In the genomic region with DNA sequence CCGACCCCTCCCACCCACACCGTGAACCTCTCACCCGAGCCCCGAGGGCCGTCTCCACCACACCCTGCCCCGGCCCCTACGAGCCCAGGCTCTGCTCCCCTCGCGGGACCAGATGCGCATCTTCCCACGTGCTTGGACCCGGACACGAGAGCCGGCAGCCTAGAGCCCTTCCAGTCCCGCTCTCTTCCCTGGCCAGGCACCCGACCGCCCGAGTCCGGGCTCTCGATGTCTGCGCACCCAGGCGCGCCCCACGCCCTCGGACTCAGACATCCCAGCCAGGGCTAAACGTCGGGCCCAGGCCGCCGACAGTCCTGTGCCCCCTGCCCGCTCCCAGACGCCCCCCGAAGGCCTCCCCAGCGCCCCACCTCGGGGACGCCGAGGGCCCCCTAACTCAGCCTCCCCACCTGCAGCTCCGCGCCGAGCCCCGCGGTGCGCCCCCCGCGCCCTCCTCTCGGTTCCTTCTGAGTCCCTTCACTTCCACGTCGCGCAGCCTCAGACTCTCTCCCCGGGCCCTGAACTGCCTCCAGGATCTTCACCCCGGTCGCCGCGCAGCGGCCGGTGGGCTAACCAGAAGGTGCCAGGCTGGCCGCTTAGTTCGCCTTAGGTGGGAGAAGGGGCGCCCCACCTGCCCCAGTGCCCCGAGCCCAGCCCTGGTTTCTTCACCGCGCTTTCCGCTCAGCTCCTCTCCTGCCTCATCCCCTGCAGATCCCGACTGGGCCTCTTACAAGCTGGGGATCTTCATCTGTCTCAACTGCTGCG, we compare ENCODE assay signal across 1 cellular context.
TF ChIP-seq lines count a peak whose summit lies in the region.

No MANE protein-coding gene starts in this region.

TF ChIP-seq in HepG2, 621 proteins besides CTCF, POLR2A, EP300 and RAD21:
- TF ChIP-seq, protein P1, sequence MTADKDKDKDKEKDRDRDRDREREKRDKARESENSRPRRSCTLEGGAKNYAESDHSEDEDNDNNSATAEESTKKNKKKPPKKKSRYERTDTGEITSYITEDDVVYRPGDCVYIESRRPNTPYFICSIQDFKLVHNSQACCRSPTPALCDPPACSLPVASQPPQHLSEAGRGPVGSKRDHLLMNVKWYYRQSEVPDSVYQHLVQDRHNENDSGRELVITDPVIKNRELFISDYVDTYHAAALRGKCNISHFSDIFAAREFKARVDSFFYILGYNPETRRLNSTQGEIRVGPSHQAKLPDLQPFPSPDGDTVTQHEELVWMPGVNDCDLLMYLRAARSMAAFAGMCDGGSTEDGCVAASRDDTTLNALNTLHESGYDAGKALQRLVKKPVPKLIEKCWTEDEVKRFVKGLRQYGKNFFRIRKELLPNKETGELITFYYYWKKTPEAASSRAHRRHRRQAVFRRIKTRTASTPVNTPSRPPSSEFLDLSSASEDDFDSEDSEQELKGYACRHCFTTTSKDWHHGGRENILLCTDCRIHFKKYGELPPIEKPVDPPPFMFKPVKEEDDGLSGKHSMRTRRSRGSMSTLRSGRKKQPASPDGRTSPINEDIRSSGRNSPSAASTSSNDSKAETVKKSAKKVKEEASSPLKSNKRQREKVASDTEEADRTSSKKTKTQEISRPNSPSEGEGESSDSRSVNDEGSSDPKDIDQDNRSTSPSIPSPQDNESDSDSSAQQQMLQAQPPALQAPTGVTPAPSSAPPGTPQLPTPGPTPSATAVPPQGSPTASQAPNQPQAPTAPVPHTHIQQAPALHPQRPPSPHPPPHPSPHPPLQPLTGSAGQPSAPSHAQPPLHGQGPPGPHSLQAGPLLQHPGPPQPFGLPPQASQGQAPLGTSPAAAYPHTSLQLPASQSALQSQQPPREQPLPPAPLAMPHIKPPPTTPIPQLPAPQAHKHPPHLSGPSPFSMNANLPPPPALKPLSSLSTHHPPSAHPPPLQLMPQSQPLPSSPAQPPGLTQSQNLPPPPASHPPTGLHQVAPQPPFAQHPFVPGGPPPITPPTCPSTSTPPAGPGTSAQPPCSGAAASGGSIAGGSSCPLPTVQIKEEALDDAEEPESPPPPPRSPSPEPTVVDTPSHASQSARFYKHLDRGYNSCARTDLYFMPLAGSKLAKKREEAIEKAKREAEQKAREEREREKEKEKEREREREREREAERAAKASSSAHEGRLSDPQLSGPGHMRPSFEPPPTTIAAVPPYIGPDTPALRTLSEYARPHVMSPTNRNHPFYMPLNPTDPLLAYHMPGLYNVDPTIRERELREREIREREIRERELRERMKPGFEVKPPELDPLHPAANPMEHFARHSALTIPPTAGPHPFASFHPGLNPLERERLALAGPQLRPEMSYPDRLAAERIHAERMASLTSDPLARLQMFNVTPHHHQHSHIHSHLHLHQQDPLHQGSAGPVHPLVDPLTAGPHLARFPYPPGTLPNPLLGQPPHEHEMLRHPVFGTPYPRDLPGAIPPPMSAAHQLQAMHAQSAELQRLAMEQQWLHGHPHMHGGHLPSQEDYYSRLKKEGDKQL (CRISPR knock-in tag; IDR thresholded peaks at IDR 0.05; ENCODE audit: low read depth) = no peak
- no peak for TF ChIP-seq ZNF335 (CRISPR knock-in tag; IDR thresholded peaks at IDR 0.05)
- no peak for TF ChIP-seq PPARG (CRISPR knock-in tag; conservative IDR thresholded peaks at IDR 0.05)
- no peak for TF ChIP-seq ZFAT (CRISPR knock-in tag; conservative IDR thresholded peaks at IDR 0.05)
- TF ChIP-seq HDAC1 (CRISPR knock-in tag; IDR thresholded peaks at IDR 0.05) = no peak
- TF ChIP-seq, protein P2, sequence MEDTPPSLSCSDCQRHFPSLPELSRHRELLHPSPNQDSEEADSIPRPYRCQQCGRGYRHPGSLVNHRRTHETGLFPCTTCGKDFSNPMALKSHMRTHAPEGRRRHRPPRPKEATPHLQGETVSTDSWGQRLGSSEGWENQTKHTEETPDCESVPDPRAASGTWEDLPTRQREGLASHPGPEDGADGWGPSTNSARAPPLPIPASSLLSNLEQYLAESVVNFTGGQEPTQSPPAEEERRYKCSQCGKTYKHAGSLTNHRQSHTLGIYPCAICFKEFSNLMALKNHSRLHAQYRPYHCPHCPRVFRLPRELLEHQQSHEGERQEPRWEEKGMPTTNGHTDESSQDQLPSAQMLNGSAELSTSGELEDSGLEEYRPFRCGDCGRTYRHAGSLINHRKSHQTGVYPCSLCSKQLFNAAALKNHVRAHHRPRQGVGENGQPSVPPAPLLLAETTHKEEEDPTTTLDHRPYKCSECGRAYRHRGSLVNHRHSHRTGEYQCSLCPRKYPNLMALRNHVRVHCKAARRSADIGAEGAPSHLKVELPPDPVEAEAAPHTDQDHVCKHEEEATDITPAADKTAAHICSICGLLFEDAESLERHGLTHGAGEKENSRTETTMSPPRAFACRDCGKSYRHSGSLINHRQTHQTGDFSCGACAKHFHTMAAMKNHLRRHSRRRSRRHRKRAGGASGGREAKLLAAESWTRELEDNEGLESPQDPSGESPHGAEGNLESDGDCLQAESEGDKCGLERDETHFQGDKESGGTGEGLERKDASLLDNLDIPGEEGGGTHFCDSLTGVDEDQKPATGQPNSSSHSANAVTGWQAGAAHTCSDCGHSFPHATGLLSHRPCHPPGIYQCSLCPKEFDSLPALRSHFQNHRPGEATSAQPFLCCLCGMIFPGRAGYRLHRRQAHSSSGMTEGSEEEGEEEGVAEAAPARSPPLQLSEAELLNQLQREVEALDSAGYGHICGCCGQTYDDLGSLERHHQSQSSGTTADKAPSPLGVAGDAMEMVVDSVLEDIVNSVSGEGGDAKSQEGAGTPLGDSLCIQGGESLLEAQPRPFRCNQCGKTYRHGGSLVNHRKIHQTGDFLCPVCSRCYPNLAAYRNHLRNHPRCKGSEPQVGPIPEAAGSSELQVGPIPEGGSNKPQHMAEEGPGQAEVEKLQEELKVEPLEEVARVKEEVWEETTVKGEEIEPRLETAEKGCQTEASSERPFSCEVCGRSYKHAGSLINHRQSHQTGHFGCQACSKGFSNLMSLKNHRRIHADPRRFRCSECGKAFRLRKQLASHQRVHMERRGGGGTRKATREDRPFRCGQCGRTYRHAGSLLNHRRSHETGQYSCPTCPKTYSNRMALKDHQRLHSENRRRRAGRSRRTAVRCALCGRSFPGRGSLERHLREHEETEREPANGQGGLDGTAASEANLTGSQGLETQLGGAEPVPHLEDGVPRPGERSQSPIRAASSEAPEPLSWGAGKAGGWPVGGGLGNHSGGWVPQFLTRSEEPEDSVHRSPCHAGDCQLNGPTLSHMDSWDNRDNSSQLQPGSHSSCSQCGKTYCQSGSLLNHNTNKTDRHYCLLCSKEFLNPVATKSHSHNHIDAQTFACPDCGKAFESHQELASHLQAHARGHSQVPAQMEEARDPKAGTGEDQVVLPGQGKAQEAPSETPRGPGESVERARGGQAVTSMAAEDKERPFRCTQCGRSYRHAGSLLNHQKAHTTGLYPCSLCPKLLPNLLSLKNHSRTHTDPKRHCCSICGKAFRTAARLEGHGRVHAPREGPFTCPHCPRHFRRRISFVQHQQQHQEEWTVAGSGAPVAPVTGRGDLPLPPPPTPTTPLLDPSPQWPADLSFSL (CRISPR knock-in tag; IDR thresholded peaks at IDR 0.05) = no peak
- TF ChIP-seq, protein P3, sequence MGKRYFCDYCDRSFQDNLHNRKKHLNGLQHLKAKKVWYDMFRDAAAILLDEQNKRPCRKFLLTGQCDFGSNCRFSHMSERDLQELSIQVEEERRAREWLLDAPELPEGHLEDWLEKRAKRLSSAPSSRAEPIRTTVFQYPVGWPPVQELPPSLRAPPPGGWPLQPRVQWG (CRISPR knock-in tag; IDR thresholded peaks at IDR 0.05; ENCODE audit: borderline replicate concordance, low read depth) = no peak
- peak; percentile 8 for TF ChIP-seq HNRNPK (IDR thresholded peaks at IDR 0.05; ENCODE audit: low read depth, low read length, poor library complexity, severe bottlenecking)
- no peak for TF ChIP-seq ZNF775 (CRISPR knock-in tag; IDR thresholded peaks at IDR 0.05; ENCODE audit: borderline replicate concordance)
- TF ChIP-seq PRPF4 (IDR thresholded peaks at IDR 0.05; ENCODE audit: low read depth, low read length, poor library complexity, severe bottlenecking) = no peak
- no peak for TF ChIP-seq RNF2 (conservative IDR thresholded peaks at IDR 0.05; ENCODE audit: low read depth)
- TF ChIP-seq HES4 (CRISPR knock-in tag; IDR thresholded peaks at IDR 0.05; ENCODE audit: borderline replicate concordance) = 0 out of 2 replicates have a peak, but pooled peaks have one; percentile 3
- no peak for TF ChIP-seq SETDB1 (CRISPR knock-in tag; IDR thresholded peaks at IDR 0.05; ENCODE audit: borderline replicate concordance)
- TF ChIP-seq, protein P4, sequence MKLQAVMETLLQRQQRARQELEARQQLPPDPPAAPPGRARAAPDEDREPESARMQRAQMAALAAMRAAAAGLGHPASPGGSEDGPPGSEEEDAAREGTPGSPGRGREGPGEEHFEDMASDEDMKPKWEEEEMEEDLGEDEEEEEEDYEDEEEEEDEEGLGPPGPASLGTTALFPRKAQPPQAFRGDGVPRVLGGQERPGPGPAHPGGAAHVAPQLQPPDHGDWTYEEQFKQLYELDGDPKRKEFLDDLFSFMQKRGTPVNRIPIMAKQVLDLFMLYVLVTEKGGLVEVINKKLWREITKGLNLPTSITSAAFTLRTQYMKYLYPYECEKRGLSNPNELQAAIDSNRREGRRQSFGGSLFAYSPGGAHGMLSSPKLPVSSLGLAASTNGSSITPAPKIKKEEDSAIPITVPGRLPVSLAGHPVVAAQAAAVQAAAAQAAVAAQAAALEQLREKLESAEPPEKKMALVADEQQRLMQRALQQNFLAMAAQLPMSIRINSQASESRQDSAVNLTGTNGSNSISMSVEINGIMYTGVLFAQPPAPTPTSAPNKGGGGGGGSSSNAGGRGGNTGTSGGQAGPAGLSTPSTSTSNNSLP (IDR thresholded peaks at IDR 0.05; ENCODE audit: low read depth, low read length) = no peak
- no peak for TF ChIP-seq PLRG1 (conservative IDR thresholded peaks at IDR 0.05)
- TF ChIP-seq KDM1A (CRISPR knock-in tag; IDR thresholded peaks at IDR 0.05) = no peak
- no peak for TF ChIP-seq ZNF572 (CRISPR knock-in tag; IDR thresholded peaks at IDR 0.05)
